ENCODE assay signal across 14 cellular contexts in genomic region chr1:114075082-114075481, GRCh38.
"Had no signal": no experiment of that assay in that cellular context is flagged by ENCODE, and none has a peak within 500 bp of the region (broad histone marks: within the 10 kb centered on the region; RNA-seq: fewer than 3 reads in every experiment).

No MANE protein-coding gene starts in this region.

- H3K27me3 ChIP-seq: body of pancreas, hepatocyte had no signal

- H3K4me1 ChIP-seq: body of pancreas had no signal

- H3K27ac ChIP-seq: body of pancreas, hepatocyte had no signal

- H3K4me3 Mint-ChIP-seq: activated CD4-positive, alpha-beta T cell treated with anti-CD3 and anti-CD28 coated beads, Interleukin-2, amount 10 ng/mL, durations not matched to agents 7 days and 5 days; activated naive CD8-positive, alpha-beta T cell; nephron; stimulated activated naive CD8-positive, alpha-beta T cell treated with anti-CD3 and anti-CD28 coated beads, Interleukin-15, Interleukin-2, amounts not matched to agents 100 ng/mL and 50 ng/mL, for 24 hours; T-helper 2 cell treated with Interferon-gamma antibody and Interleukin-4, amounts not matched to agents 5 μg/mL and 100 μg/mL, for 36 hours; type B pancreatic cell had no signal

- DNase-seq: activated CD4-positive, alpha-beta T cell treated with anti-CD3 and anti-CD28 coated beads, Interleukin-2, amount 10 ng/mL, durations not matched to agents 7 days and 5 days; activated CD8-positive, alpha-beta memory T cell treated with anti-CD3 and anti-CD28 coated beads, Interleukin-2, amount 50 U/mL, for 48 hours; activated gamma-delta T cell treated with Interleukin-2 at 50 U/mL for 16 hours; amygdala; body of pancreas; caudate nucleus; immature natural killer cell; mesendoderm had no signal

- H3K79me2 ChIP-seq: hepatocyte had no signal

- H3K27ac Mint-ChIP-seq: activated CD4-positive, alpha-beta T cell treated with anti-CD3 and anti-CD28 coated beads, Interleukin-2, amount 10 ng/mL, durations not matched to agents 7 days and 5 days; activated naive CD8-positive, alpha-beta T cell; stimulated activated naive CD8-positive, alpha-beta T cell treated with anti-CD3 and anti-CD28 coated beads, Interleukin-15, Interleukin-2, amounts not matched to agents 100 ng/mL and 50 ng/mL, for 24 hours; T-helper 2 cell treated with Interferon-gamma antibody and Interleukin-4, amounts not matched to agents 5 μg/mL and 100 μg/mL, for 36 hours; type B pancreatic cell had no signal

- H3K36me3 Mint-ChIP-seq: type B pancreatic cell had no signal

- H2AFZ ChIP-seq: hepatocyte had no signal

- H3K4me2 ChIP-seq: hepatocyte had no signal

- H3K4me3 ChIP-seq: body of pancreas, hepatocyte had no signal
